ENCODE assay signal across 1 cellular context in the genomic region with DNA sequence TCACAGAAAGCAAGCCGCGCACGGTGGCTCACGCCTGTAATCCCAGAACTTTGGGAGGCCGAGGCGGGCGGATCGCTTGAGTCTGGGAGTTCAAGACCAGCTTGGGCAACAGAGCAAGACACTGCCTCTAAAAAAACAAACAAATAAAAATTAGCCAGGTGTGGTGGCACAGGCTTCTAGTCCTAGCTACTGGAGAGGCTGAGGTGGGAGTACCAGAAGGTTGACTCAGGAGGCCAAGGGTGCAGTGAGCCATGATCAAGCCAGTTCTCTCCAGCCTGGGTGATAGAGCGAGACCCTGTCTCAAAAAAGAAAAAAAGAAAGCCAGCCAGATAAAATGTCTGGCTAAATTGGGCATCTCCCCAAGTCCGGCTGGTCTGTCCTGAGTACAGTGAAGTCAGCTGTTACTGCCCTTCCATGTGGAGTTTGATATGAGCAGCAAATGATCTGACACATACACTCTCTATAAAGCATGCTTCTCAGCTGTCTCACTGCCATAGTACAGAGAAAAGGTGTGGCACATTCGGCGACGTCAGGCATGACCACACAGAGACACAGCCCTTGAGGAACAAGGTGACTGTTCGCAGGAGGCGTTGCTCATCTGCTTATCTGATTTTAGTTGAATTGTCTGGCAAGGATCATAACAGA.
A peak's percentile ranks its signal among the peaks of the same experiment; 100 is the strongest.
TF ChIP-seq lines count a peak whose summit lies in the region.

No MANE protein-coding gene starts in this region.

TF ChIP-seq in GM12878, 131 proteins besides CTCF, POLR2A, EP300 and RAD21:
- no peak for TF ChIP-seq ZSCAN29 (IDR thresholded peaks at IDR 0.05)
- peak; percentile 30; the same call in 1 of the 2 replicates for TF ChIP-seq POLR2AphosphoS5 (IDR thresholded peaks at IDR 0.05; ENCODE audit: low read length)
TF ChIP-seq in GM12878: peak in this region for 1.
